In the genomic region with DNA sequence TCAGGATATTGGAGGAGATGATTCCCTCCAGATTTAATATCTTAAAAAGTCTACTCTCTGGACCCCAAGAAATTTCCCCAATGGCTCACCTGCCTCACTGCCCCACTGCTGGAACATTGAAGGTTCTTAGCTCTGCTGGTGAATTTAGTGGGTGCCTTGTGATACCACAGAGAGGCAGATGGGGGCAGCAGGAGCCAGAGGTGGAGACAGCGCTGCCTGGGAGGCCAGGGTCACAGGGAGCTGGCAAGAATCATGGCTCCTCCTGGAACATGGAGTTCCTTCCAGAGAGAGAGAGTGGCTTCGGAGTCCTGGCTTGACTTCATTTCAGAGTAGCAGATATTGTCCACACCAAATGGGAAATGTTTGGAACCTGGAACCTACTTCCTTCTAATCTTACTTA, we compare ENCODE assay signal across 8 cellular contexts.
DNase-seq lines count a peak whose midpoint lies in the region; TF ChIP-seq lines count a peak whose summit lies in the region.

No MANE protein-coding gene starts in this region.

- DNase-seq in Caco-2 (peak; percentile 48 to 57), GM19240 (ENCODE audit: insufficient read length, low spot score) (peak; percentile 8), HK-2 (ENCODE audit: unreplicated experiment) (peak; percentile 32), WERI-Rb-1 (peak; percentile 68), epithelial cell of proximal tubule (ENCODE audit: low read depth) (no peak), osteoblast (ENCODE audit: insufficient read length, low spot score, missing footprints) (peak; percentile 66), ureter (ENCODE audit: low spot score) (no peak), mesothelial cell of epicardium (ENCODE audit: low spot score in 2 of 2, unreplicated experiment in 2 of 2) (no peak)

- CTCF ChIA-PET in Caco-2 (lab: Charles Lee) = interaction anchor here (0.6 to 1.1 kb wide), 4 partner anchors 127 to 567 kb away, joined by 3 to 11 read pairs (median 3); no protein-coding TSS in a partner anchor

- H3K4me2 ChIP-seq in osteoblast (ENCODE audit: insufficient read depth, low read length) = no peak overlapping the region

- H3K27ac Mint-ChIP-seq in Caco-2 (ENCODE audit: unreplicated experiment) = no peak overlapping the region
- H3K27ac Mint-ChIP-seq in mesothelial cell of epicardium = no peak overlapping the region

- TF ChIP-seq CTCF in Caco-2 (IDR thresholded peaks at IDR 0.05; ENCODE audit: insufficient read depth in 1 of 2, low read depth in 1 of 2, low read length in 1 of 2, severe bottlenecking in 1 of 2, unreplicated experiment in 1 of 2) (peak; percentile 38 to 39), WERI-Rb-1 (IDR thresholded peaks at IDR 0.05; ENCODE audit: low read depth, low read length) (peak; percentile 84), epithelial cell of proximal tubule (conservative IDR thresholded peaks at IDR 0.05; ENCODE audit: low read depth, low read length) (peak; percentile 92), osteoblast (IDR thresholded peaks at IDR 0.05; ENCODE audit: extremely low read depth, low read depth, low read length) (peak; percentile 79), mesothelial cell of epicardium (IDR thresholded peaks at IDR 0.05; ENCODE audit: unreplicated experiment) (no peak)

- no peaks in the 10 kb centered on the region for H4K20me1 ChIP-seq in osteoblast (ENCODE audit: insufficient read depth, low read length)

- no peaks in the 10 kb centered on the region for H3K36me3 Mint-ChIP-seq in Caco-2 (ENCODE audit: insufficient read depth, unreplicated experiment)
- no peaks in the 10 kb centered on the region for H3K36me3 Mint-ChIP-seq in mesothelial cell of epicardium

- no peak overlapping the region for H3K27ac ChIP-seq in WERI-Rb-1
- no peak overlapping the region for H3K27ac ChIP-seq in osteoblast (ENCODE audit: low read depth, low read length)

- H3K36me3 ChIP-seq in Caco-2 (ENCODE audit: control insufficient read depth, insufficient read depth, low read length) (no peaks in the 10 kb centered on the region), WERI-Rb-1 (no peaks in the 10 kb centered on the region), osteoblast (ENCODE audit: insufficient read depth, low read length) (no peaks in the 10 kb centered on the region)

- H2AFZ ChIP-seq in osteoblast (ENCODE audit: low read length) = peak overlapping the region; percentile 25

- intact Hi-C loops in Caco-2 (cut with micrococcal nuclease; ENCODE audit: unreplicated experiment) = loop anchor here (5.0 kb wide), 1 partner anchor 129 kb away; no protein-coding TSS in a partner anchor

- BruUV-seq in Caco-2 (replicated peaks; lab: Mats Ljungman, UMichigan) = no TSS peak

- H3K27me3 ChIP-seq in Caco-2 (replicated peaks; ENCODE audit: control insufficient read depth, insufficient read depth, low read length) = no peaks in the 10 kb centered on the region
- H3K27me3 ChIP-seq in WERI-Rb-1 (ENCODE audit: insufficient read depth, low read depth, severe bottlenecking) = no peaks in the 10 kb centered on the region
- no peaks in the 10 kb centered on the region for H3K27me3 ChIP-seq in osteoblast (ENCODE audit: insufficient read depth, low read length)

- H3K9me3 ChIP-seq in Caco-2 = no peaks in the 10 kb centered on the region
- no peaks in the 10 kb centered on the region for H3K9me3 ChIP-seq in WERI-Rb-1 (ENCODE audit: severe bottlenecking)
- H3K9me3 ChIP-seq in osteoblast (ENCODE audit: low read depth, low read length) = no peaks in the 10 kb centered on the region

- H3K4me3 Mint-ChIP-seq in Caco-2 (ENCODE audit: unreplicated experiment) (no peak overlapping the region), mesothelial cell of epicardium (no peak overlapping the region)

- H3K4me1 Mint-ChIP-seq in Caco-2 (ENCODE audit: low read depth, unreplicated experiment) (peaks cover 4% of the 10 kb centered on the region), mesothelial cell of epicardium (peaks cover 3% of the 10 kb centered on the region)

- H3K79me2 ChIP-seq in osteoblast (ENCODE audit: insufficient read depth, low read length) = no peaks in the 10 kb centered on the region

- POLR2A ChIA-PET in Caco-2 (lab: Charles Lee) = no interaction called here

- H3K4me3 ChIP-seq in Caco-2 (ENCODE audit: low read depth, low read length) (no peak overlapping the region), WERI-Rb-1 (ENCODE audit: low read depth, low read length) (no peak overlapping the region), epithelial cell of proximal tubule (ENCODE audit: low read depth, low read length) (no peak overlapping the region), osteoblast (ENCODE audit: insufficient read depth, low read length) (no peak overlapping the region)

- H3K27me3 Mint-ChIP-seq in Caco-2 (ENCODE audit: insufficient read depth, unreplicated experiment) = peaks cover 7% of the 10 kb centered on the region
- peaks cover 29% of the 10 kb centered on the region for H3K27me3 Mint-ChIP-seq in mesothelial cell of epicardium (ENCODE audit: low read depth)

- H3K4me1 ChIP-seq in Caco-2 (no peaks in the 10 kb centered on the region), osteoblast (ENCODE audit: insufficient read depth, low read length) (no peaks in the 10 kb centered on the region)

- peaks cover 7% of the 10 kb centered on the region for H3K9me3 Mint-ChIP-seq in Caco-2 (ENCODE audit: unreplicated experiment)
- no peaks in the 10 kb centered on the region for H3K9me3 Mint-ChIP-seq in mesothelial cell of epicardium

Comparison
In these comparisons a context has a peak if more than half of its experiments do, and no peak if none do; other contexts are left out.
1. DNase-seq: peak in Caco-2 (2 of 2), GM19240 (single experiment), HK-2 (single experiment), WERI-Rb-1 (single experiment) and osteoblast (single experiment); none in epithelial cell of proximal tubule (single experiment), ureter (single experiment) and mesothelial cell of epicardium (0 of 2).